1 cellular context compared by ENCODE assay signal in genomic region chr4:184838249-184839074, GRCh38.
A peak's percentile ranks its signal among the peaks of the same experiment; 100 is the strongest.
TF ChIP-seq lines count a peak whose summit lies in the region.

No MANE protein-coding gene starts in this region.

TF ChIP-seq in K562, 482 proteins besides CTCF, POLR2A, EP300 and RAD21 (continued from another document):
- TF ChIP-seq E2F8 (IDR thresholded peaks at IDR 0.05; ENCODE audit: low read depth, partially characterized antibody) (peak; percentile 35), FUS (optimal IDR thresholded peaks at IDR 0.05; ENCODE audit: low read depth, low read length) (no peak), KHSRP (IDR thresholded peaks at IDR 0.05) (peak; percentile 63), CREB1 (IDR thresholded peaks at IDR 0.05) (peak; percentile 88), CREB1 (CRISPR knock-in tag; IDR thresholded peaks at IDR 0.05) (peak; percentile 88), MEF2A (IDR thresholded peaks at IDR 0.05; ENCODE audit: control insufficient read depth, low read depth, low read length) (peak; percentile 50; the same call in 1 of the 2 replicates), NONO (IDR thresholded peaks at IDR 0.05; ENCODE audit: low read depth in 2 of 2, low read length in 1 of 2) (no peak), CHCHD3 (CRISPR knock-in tag; IDR thresholded peaks at IDR 0.05) (no peak), ARID1B (IDR thresholded peaks at IDR 0.05) (peak; percentile 32; the same call in 1 of the 2 replicates), ZBTB12 (CRISPR knock-in tag; IDR thresholded peaks at IDR 0.05) (peak; percentile 83), ELF4 (CRISPR knock-in tag; IDR thresholded peaks at IDR 0.05) (no peak), TRIM24 (IDR thresholded peaks at IDR 0.05) (no peak), MEF2D (tag; conservative IDR thresholded peaks at IDR 0.05; ENCODE audit: low read depth) (0 out of 2 replicates have a peak, but pooled peaks have one; percentile 31), MAX (CRISPR knock-in tag; IDR thresholded peaks at IDR 0.05) (no peak), TBL1XR1 (IDR thresholded peaks at IDR 0.05; ENCODE audit: low read length in 2 of 2) (peak in 1 of 2 experiments; percentile 42; a peak in 1 of 4 replicates), MTA1 (IDR thresholded peaks at IDR 0.05; ENCODE audit: borderline replicate concordance) (peak; percentile 52; the same call in 1 of the 2 replicates), LEF1 (IDR thresholded peaks at IDR 0.05) (peak; percentile 73), HES1 (IDR thresholded peaks at IDR 0.05; ENCODE audit: low read depth) (no peak), ETV1 (tag; conservative IDR thresholded peaks at IDR 0.05; ENCODE audit: low read depth) (no peak), FOXK2 (conservative IDR thresholded peaks at IDR 0.05 in 1 of 2, IDR thresholded peaks at IDR 0.05 in 1 of 2; ENCODE audit: low read depth in 2 of 2) (no peak), JUN (IDR thresholded peaks at IDR 0.05; ENCODE audit: borderline replicate concordance, low read depth, low read length) (peak; percentile 66), JUN (CRISPR knock-in tag; IDR thresholded peaks at IDR 0.05; ENCODE audit: borderline replicate concordance) (no peak), SOX6 (IDR thresholded peaks at IDR 0.05) (0 out of 2 replicates have a peak, but pooled peaks have one; percentile 28), JUNB (CRISPR knock-in tag; conservative IDR thresholded peaks at IDR 0.05) (0 out of 2 replicates have a peak, but pooled peaks have one; percentile 53), ATF1 (CRISPR knock-in tag; IDR thresholded peaks at IDR 0.05) (no peak; the same call in 1 of the 2 replicates), ATF1 (tag; IDR thresholded peaks at IDR 0.05) (peak; percentile 92), NBN (IDR thresholded peaks at IDR 0.05; ENCODE audit: low read depth) (peak; percentile 63; the same call in 1 of the 2 replicates), SMARCA4 (IDR thresholded peaks at IDR 0.05) (0 out of 2 replicates have a peak, but pooled peaks have one; percentile 36), ZNF384 (IDR thresholded peaks at IDR 0.05; ENCODE audit: low read depth, low read length) (no peak), SMAD4 (CRISPR knock-in tag; conservative IDR thresholded peaks at IDR 0.05) (no peak), CTBP1 (IDR thresholded peaks at IDR 0.05; ENCODE audit: borderline replicate concordance) (peak; percentile 33; the same call in 1 of the 2 replicates), ZNF217 (CRISPR knock-in tag; IDR thresholded peaks at IDR 0.05) (no peak), MTA3 (IDR thresholded peaks at IDR 0.05; ENCODE audit: borderline replicate concordance) (peak; percentile 84), EHMT2 (IDR thresholded peaks at IDR 0.05) (peak; percentile 54; the same call in 1 of the 2 replicates), ATF7 (IDR thresholded peaks at IDR 0.05) (peak; percentile 98), DPF2 (IDR thresholded peaks at IDR 0.05) (peak; percentile 48; the same call in 1 of the 2 replicates), MEIS2 (IDR thresholded peaks at IDR 0.05; ENCODE audit: partially characterized antibody) (peak; percentile 49), E2F6 (IDR thresholded peaks at IDR 0.05; ENCODE audit: borderline replicate concordance in 1 of 2, extremely low read depth in 1 of 2, insufficient read depth in 1 of 2, insufficient read length in 1 of 2, low read depth in 1 of 2, low read length in 1 of 2, poor library complexity in 1 of 2, severe bottlenecking in 1 of 2) (no peak), SMAD2 (IDR thresholded peaks at IDR 0.05; ENCODE audit: low read depth, low read length) (no peak), NCOA1 (IDR thresholded peaks at IDR 0.05; ENCODE audit: low read depth) (peak; percentile 78; the same call in 1 of the 2 replicates), CREM (IDR thresholded peaks at IDR 0.05; ENCODE audit: low read depth) (peak; percentile 95)
- TF ChIP-seq, protein P1, sequence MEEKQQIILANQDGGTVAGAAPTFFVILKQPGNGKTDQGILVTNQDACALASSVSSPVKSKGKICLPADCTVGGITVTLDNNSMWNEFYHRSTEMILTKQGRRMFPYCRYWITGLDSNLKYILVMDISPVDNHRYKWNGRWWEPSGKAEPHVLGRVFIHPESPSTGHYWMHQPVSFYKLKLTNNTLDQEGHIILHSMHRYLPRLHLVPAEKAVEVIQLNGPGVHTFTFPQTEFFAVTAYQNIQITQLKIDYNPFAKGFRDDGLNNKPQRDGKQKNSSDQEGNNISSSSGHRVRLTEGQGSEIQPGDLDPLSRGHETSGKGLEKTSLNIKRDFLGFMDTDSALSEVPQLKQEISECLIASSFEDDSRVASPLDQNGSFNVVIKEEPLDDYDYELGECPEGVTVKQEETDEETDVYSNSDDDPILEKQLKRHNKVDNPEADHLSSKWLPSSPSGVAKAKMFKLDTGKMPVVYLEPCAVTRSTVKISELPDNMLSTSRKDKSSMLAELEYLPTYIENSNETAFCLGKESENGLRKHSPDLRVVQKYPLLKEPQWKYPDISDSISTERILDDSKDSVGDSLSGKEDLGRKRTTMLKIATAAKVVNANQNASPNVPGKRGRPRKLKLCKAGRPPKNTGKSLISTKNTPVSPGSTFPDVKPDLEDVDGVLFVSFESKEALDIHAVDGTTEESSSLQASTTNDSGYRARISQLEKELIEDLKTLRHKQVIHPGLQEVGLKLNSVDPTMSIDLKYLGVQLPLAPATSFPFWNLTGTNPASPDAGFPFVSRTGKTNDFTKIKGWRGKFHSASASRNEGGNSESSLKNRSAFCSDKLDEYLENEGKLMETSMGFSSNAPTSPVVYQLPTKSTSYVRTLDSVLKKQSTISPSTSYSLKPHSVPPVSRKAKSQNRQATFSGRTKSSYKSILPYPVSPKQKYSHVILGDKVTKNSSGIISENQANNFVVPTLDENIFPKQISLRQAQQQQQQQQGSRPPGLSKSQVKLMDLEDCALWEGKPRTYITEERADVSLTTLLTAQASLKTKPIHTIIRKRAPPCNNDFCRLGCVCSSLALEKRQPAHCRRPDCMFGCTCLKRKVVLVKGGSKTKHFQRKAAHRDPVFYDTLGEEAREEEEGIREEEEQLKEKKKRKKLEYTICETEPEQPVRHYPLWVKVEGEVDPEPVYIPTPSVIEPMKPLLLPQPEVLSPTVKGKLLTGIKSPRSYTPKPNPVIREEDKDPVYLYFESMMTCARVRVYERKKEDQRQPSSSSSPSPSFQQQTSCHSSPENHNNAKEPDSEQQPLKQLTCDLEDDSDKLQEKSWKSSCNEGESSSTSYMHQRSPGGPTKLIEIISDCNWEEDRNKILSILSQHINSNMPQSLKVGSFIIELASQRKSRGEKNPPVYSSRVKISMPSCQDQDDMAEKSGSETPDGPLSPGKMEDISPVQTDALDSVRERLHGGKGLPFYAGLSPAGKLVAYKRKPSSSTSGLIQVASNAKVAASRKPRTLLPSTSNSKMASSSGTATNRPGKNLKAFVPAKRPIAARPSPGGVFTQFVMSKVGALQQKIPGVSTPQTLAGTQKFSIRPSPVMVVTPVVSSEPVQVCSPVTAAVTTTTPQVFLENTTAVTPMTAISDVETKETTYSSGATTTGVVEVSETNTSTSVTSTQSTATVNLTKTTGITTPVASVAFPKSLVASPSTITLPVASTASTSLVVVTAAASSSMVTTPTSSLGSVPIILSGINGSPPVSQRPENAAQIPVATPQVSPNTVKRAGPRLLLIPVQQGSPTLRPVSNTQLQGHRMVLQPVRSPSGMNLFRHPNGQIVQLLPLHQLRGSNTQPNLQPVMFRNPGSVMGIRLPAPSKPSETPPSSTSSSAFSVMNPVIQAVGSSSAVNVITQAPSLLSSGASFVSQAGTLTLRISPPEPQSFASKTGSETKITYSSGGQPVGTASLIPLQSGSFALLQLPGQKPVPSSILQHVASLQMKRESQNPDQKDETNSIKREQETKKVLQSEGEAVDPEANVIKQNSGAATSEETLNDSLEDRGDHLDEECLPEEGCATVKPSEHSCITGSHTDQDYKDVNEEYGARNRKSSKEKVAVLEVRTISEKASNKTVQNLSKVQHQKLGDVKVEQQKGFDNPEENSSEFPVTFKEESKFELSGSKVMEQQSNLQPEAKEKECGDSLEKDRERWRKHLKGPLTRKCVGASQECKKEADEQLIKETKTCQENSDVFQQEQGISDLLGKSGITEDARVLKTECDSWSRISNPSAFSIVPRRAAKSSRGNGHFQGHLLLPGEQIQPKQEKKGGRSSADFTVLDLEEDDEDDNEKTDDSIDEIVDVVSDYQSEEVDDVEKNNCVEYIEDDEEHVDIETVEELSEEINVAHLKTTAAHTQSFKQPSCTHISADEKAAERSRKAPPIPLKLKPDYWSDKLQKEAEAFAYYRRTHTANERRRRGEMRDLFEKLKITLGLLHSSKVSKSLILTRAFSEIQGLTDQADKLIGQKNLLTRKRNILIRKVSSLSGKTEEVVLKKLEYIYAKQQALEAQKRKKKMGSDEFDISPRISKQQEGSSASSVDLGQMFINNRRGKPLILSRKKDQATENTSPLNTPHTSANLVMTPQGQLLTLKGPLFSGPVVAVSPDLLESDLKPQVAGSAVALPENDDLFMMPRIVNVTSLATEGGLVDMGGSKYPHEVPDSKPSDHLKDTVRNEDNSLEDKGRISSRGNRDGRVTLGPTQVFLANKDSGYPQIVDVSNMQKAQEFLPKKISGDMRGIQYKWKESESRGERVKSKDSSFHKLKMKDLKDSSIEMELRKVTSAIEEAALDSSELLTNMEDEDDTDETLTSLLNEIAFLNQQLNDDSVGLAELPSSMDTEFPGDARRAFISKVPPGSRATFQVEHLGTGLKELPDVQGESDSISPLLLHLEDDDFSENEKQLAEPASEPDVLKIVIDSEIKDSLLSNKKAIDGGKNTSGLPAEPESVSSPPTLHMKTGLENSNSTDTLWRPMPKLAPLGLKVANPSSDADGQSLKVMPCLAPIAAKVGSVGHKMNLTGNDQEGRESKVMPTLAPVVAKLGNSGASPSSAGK (IDR thresholded peaks at IDR 0.05) = peak; percentile 23; the same call in 1 of the 2 replicates
